ENCODE assay signal across 2 cellular contexts in the genomic region with DNA sequence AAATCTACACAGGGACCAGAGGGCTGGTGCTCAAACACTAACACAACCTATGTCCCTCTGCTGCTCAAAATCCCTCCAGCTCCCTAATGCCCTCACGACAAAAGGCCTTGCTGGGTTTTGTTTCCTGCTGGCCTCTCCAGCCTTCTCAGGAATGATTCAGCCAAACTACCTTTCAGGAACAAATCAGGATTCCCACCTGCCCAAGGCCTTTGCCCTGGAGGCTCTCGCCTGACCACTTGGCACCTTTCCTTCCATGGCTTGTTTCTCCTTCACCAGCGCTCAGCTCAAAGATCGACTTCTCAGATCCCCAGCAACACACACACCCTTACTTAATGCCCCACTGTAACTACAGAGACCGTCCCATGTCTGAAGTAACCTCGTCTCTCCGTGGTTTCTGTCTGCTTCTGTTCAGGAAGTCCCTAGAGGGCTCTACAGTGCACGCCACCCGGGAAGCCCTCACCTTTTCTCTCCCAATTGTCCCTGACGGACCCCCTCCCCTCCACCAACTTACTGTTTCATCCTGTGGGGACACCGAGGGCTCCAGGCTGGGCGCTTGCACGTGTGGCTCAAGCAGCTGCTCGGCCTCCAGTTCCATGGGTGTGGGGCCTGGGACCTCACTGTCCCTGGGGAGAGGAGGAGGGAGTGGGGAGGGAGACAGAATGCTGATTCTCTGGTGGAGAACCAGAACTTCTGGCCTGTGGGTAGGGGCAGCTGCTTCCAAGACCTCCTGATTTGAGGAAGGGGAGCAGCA.
TF ChIP-seq lines count a peak whose summit lies in the region.

No MANE protein-coding gene starts in this region.

TF ChIP-seq in HEK293, 187 proteins besides CTCF, POLR2A, EP300 and RAD21 (continues in another document):
- TF ChIP-seq MEIS1 (CRISPR knock-in tag; IDR thresholded peaks at IDR 0.05; ENCODE audit: borderline replicate concordance), result no peak
- TF ChIP-seq, protein P1, sequence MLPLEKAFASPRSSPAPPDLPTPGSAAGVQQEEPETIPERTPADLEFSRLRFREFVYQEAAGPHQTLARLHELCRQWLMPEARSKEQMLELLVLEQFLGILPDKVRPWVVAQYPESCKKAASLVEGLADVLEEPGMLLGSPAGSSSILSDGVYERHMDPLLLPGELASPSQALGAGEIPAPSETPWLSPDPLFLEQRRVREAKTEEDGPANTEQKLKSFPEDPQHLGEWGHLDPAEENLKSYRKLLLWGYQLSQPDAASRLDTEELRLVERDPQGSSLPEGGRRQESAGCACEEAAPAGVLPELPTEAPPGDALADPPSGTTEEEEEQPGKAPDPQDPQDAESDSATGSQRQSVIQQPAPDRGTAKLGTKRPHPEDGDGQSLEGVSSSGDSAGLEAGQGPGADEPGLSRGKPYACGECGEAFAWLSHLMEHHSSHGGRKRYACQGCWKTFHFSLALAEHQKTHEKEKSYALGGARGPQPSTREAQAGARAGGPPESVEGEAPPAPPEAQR (tag by site-specific recombination; IDR thresholded peaks at IDR 0.05), result no peak
- TF ChIP-seq, protein P2, sequence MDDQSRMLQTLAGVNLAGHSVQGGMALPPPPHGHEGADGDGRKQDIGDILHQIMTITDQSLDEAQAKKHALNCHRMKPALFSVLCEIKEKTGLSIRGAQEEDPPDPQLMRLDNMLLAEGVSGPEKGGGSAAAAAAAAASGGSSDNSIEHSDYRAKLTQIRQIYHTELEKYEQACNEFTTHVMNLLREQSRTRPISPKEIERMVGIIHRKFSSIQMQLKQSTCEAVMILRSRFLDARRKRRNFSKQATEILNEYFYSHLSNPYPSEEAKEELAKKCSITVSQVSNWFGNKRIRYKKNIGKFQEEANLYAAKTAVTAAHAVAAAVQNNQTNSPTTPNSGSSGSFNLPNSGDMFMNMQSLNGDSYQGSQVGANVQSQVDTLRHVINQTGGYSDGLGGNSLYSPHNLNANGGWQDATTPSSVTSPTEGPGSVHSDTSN (CRISPR knock-in tag; IDR thresholded peaks at IDR 0.05), result no peak
- no peak for TF ChIP-seq HOXA7 (CRISPR knock-in tag; IDR thresholded peaks at IDR 0.05; ENCODE audit: borderline replicate concordance)
- TF ChIP-seq ZNF302 (tag by site-specific recombination; IDR thresholded peaks at IDR 0.05; ENCODE audit: low read depth), result no peak
- TF ChIP-seq ZNF558 (tag by site-specific recombination; IDR thresholded peaks at IDR 0.05), result no peak
- TF ChIP-seq, protein P3, sequence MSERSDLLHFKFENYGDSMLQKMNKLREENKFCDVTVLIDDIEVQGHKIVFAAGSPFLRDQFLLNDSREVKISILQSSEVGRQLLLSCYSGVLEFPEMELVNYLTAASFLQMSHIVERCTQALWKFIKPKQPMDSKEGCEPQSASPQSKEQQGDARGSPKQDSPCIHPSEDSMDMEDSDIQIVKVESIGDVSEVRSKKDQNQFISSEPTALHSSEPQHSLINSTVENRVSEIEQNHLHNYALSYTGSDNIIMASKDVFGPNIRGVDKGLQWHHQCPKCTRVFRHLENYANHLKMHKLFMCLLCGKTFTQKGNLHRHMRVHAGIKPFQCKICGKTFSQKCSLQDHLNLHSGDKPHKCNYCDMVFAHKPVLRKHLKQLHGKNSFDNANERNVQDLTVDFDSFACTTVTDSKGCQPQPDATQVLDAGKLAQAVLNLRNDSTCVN (tag by site-specific recombination; optimal IDR thresholded peaks at IDR 0.05), result no peak
- TF ChIP-seq, protein P4, sequence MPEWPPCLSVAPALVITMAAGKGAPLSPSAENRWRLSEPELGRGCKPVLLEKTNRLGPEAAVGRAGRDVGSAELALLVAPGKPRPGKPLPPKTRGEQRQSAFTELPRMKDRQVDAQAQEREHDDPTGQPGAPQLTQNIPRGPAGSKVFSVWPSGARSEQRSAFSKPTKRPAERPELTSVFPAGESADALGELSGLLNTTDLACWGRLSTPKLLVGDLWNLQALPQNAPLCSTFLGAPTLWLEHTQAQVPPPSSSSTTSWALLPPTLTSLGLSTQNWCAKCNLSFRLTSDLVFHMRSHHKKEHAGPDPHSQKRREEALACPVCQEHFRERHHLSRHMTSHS (tag by site-specific recombination; IDR thresholded peaks at IDR 0.05), result no peak
- no peak for TF ChIP-seq ZNF133 (tag by site-specific recombination; IDR thresholded peaks at IDR 0.05)
- no peak for TF ChIP-seq ZNF610 (tag by site-specific recombination; IDR thresholded peaks at IDR 0.05; ENCODE audit: borderline replicate concordance)
- TF ChIP-seq, protein P5, sequence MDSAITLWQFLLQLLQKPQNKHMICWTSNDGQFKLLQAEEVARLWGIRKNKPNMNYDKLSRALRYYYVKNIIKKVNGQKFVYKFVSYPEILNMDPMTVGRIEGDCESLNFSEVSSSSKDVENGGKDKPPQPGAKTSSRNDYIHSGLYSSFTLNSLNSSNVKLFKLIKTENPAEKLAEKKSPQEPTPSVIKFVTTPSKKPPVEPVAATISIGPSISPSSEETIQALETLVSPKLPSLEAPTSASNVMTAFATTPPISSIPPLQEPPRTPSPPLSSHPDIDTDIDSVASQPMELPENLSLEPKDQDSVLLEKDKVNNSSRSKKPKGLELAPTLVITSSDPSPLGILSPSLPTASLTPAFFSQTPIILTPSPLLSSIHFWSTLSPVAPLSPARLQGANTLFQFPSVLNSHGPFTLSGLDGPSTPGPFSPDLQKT (IDR thresholded peaks at IDR 0.05; ENCODE audit: borderline replicate concordance, low read depth, low read length), result no peak
- TF ChIP-seq, protein P6, sequence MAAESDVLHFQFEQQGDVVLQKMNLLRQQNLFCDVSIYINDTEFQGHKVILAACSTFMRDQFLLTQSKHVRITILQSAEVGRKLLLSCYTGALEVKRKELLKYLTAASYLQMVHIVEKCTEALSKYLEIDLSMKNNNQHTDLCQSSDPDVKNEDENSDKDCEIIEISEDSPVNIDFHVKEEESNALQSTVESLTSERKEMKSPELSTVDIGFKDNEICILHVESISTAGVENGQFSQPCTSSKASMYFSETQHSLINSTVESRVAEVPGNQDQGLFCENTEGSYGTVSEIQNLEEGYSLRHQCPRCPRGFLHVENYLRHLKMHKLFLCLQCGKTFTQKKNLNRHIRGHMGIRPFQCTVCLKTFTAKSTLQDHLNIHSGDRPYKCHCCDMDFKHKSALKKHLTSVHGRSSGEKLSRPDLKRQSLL (tag by site-specific recombination; IDR thresholded peaks at IDR 0.05), result no peak; the same call in 1 of the 2 replicates
- TF ChIP-seq, protein P7, sequence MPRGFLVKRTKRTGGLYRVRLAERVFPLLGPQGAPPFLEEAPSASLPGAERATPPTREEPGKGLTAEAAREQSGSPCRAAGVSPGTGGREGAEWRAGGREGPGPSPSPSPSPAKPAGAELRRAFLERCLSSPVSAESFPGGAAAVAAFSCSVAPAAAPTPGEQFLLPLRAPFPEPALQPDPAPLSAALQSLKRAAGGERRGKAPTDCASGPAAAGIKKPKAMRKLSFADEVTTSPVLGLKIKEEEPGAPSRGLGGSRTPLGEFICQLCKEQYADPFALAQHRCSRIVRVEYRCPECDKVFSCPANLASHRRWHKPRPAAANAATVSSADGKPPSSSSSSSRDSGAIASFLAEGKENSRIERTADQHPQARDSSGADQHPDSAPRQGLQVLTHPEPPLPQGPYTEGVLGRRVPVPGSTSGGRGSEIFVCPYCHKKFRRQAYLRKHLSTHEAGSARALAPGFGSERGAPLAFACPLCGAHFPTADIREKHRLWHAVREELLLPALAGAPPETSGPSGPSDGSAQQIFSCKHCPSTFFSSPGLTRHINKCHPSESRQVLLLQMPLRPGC (tag by site-specific recombination; IDR thresholded peaks at IDR 0.05), result no peak
- TF ChIP-seq ZNF777 (tag by site-specific recombination; IDR thresholded peaks at IDR 0.05; ENCODE audit: borderline replicate concordance), result no peak
- TF ChIP-seq MZF1 (tag by site-specific recombination; IDR thresholded peaks at IDR 0.05; ENCODE audit: borderline replicate concordance), result no peak
- TF ChIP-seq ZNF624 (tag by site-specific recombination; IDR thresholded peaks at IDR 0.05), result no peak
- TF ChIP-seq ZNF366 (tag by site-specific recombination; conservative IDR thresholded peaks at IDR 0.05), result no peak

TF ChIP-seq in GM12878, 131 proteins besides CTCF, POLR2A, EP300 and RAD21:
- TF ChIP-seq ZNF384 (IDR thresholded peaks at IDR 0.05; ENCODE audit: borderline replicate concordance, low read depth, low read length) (no peak), KLF5 (IDR thresholded peaks at IDR 0.05; ENCODE audit: partially characterized antibody) (no peak), CBX5 (IDR thresholded peaks at IDR 0.05; ENCODE audit: low read depth) (no peak), HDAC6 (IDR thresholded peaks at IDR 0.05; ENCODE audit: unreplicated experiment) (no peak), ZNF622 (IDR thresholded peaks at IDR 0.05) (no peak)
- TF ChIP-seq, protein P8, sequence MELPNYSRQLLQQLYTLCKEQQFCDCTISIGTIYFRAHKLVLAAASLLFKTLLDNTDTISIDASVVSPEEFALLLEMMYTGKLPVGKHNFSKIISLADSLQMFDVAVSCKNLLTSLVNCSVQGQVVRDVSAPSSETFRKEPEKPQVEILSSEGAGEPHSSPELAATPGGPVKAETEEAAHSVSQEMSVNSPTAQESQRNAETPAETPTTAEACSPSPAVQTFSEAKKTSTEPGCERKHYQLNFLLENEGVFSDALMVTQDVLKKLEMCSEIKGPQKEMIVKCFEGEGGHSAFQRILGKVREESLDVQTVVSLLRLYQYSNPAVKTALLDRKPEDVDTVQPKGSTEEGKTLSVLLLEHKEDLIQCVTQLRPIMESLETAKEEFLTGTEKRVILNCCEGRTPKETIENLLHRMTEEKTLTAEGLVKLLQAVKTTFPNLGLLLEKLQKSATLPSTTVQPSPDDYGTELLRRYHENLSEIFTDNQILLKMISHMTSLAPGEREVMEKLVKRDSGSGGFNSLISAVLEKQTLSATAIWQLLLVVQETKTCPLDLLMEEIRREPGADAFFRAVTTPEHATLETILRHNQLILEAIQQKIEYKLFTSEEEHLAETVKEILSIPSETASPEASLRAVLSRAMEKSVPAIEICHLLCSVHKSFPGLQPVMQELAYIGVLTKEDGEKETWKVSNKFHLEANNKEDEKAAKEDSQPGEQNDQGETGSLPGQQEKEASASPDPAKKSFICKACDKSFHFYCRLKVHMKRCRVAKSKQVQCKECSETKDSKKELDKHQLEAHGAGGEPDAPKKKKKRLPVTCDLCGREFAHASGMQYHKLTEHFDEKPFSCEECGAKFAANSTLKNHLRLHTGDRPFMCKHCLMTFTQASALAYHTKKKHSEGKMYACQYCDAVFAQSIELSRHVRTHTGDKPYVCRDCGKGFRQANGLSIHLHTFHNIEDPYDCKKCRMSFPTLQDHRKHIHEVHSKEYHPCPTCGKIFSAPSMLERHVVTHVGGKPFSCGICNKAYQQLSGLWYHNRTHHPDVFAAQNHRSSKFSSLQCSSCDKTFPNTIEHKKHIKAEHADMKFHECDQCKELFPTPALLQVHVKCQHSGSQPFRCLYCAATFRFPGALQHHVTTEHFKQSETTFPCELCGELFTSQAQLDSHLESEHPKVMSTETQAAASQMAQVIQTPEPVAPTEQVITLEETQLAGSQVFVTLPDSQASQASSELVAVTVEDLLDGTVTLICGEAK (IDR thresholded peaks at IDR 0.05; ENCODE audit: borderline replicate concordance), result no peak
- TF ChIP-seq, protein P9, sequence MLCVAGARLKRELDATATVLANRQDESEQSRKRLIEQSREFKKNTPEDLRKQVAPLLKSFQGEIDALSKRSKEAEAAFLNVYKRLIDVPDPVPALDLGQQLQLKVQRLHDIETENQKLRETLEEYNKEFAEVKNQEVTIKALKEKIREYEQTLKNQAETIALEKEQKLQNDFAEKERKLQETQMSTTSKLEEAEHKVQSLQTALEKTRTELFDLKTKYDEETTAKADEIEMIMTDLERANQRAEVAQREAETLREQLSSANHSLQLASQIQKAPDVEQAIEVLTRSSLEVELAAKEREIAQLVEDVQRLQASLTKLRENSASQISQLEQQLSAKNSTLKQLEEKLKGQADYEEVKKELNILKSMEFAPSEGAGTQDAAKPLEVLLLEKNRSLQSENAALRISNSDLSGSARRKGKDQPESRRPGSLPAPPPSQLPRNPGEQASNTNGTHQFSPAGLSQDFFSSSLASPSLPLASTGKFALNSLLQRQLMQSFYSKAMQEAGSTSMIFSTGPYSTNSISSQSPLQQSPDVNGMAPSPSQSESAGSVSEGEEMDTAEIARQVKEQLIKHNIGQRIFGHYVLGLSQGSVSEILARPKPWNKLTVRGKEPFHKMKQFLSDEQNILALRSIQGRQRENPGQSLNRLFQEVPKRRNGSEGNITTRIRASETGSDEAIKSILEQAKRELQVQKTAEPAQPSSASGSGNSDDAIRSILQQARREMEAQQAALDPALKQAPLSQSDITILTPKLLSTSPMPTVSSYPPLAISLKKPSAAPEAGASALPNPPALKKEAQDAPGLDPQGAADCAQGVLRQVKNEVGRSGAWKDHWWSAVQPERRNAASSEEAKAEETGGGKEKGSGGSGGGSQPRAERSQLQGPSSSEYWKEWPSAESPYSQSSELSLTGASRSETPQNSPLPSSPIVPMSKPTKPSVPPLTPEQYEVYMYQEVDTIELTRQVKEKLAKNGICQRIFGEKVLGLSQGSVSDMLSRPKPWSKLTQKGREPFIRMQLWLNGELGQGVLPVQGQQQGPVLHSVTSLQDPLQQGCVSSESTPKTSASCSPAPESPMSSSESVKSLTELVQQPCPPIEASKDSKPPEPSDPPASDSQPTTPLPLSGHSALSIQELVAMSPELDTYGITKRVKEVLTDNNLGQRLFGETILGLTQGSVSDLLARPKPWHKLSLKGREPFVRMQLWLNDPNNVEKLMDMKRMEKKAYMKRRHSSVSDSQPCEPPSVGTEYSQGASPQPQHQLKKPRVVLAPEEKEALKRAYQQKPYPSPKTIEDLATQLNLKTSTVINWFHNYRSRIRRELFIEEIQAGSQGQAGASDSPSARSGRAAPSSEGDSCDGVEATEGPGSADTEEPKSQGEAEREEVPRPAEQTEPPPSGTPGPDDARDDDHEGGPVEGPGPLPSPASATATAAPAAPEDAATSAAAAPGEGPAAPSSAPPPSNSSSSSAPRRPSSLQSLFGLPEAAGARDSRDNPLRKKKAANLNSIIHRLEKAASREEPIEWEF (IDR thresholded peaks at IDR 0.05; ENCODE audit: insufficient replicate concordance, low read depth, low read length), result no peak
- TF ChIP-seq, protein P10, sequence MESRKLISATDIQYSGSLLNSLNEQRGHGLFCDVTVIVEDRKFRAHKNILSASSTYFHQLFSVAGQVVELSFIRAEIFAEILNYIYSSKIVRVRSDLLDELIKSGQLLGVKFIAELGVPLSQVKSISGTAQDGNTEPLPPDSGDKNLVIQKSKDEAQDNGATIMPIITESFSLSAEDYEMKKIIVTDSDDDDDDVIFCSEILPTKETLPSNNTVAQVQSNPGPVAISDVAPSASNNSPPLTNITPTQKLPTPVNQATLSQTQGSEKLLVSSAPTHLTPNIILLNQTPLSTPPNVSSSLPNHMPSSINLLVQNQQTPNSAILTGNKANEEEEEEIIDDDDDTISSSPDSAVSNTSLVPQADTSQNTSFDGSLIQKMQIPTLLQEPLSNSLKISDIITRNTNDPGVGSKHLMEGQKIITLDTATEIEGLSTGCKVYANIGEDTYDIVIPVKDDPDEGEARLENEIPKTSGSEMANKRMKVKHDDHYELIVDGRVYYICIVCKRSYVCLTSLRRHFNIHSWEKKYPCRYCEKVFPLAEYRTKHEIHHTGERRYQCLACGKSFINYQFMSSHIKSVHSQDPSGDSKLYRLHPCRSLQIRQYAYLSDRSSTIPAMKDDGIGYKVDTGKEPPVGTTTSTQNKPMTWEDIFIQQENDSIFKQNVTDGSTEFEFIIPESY (IDR thresholded peaks at IDR 0.05), result no peak
